In genomic region chr10:3978174-3978573, GRCh38 we compare ENCODE assay signal across 18 cellular contexts.
A peak's percentile ranks its signal among the peaks of the same experiment; 100 is the strongest.
DNase-seq lines count a peak whose midpoint lies in the region; ATAC-seq and TF ChIP-seq lines count a peak whose summit lies in the region.
"Had no signal": no experiment of that assay in that cellular context is flagged by ENCODE, and none has a peak within 500 bp of the region (broad histone marks: within the 10 kb centered on the region; RNA-seq: fewer than 3 reads in every experiment).

No MANE protein-coding gene starts in this region.

- no peak for TF ChIP-seq CTCF in colonic mucosa (IDR thresholded peaks at IDR 0.05)

- no peak overlapping the region for H3K9ac ChIP-seq in colonic mucosa (ENCODE audit: low read depth in 2 of 2, low read length in 2 of 2)

- no peaks in the 10 kb centered on the region for H3K9me3 ChIP-seq in colonic mucosa

- no peaks in the 10 kb centered on the region for H3K27me3 ChIP-seq in colonic mucosa

- DNase-seq in AG08396 (ENCODE audit: low spot score) = peak; percentile 33
- peak; percentile 2 for DNase-seq in NCI-H226
- DNase-seq in colonic mucosa = no peak
- DNase-seq in kidney glomerular epithelial cell (lab: John Stamatoyannopoulos, UW) = peak; percentile 20
- DNase-seq in cerebellum (ENCODE audit: low spot score) = no peak
- DNase-seq: activated CD4-positive, alpha-beta T cell treated with anti-CD3 and anti-CD28 coated beads for 1 hour; CD4-positive, alpha-beta T cell; DMS79 treated with DMSO at 0.1 percent for 48 hours; head of caudate nucleus; immature natural killer cell; NCI-H1694 treated with DMSO at 0.1 percent for 48 hours; NCI-H446 treated with DMSO at 0.1 percent for 48 hours; SHP77 treated with DMSO at 0.1 percent for 48 hours; stimulated activated CD4-positive, alpha-beta T cell treated with anti-CD3 and anti-CD28 coated beads, Interleukin-15, amount 100 ng/mL, for 24 hours; stimulated activated naive CD8-positive, alpha-beta T cell treated with anti-CD3 and anti-CD28 coated beads, Interleukin-15, Interleukin-2, amounts not matched to agents 100 U/mL and 50 U/mL, for 24 hours had no signal

- no peak overlapping the region for H3K4me3 ChIP-seq in colonic mucosa

- H3K36me3 ChIP-seq in colonic mucosa = no peaks in the 10 kb centered on the region

- H3K4me1 ChIP-seq in colonic mucosa = no peaks in the 10 kb centered on the region

- ATAC-seq in HG03520 (IDR thresholded peaks at IDR 0.05; ENCODE audit: unreplicated experiment) (no peak), GM18519 (IDR thresholded peaks at IDR 0.05; ENCODE audit: low FRiP score, unreplicated experiment) (no peak), GM18858 (IDR thresholded peaks at IDR 0.05; ENCODE audit: unreplicated experiment) (no peak)
- ATAC-seq: stimulated activated naive CD8-positive, alpha-beta T cell treated with anti-CD3 and anti-CD28 coated beads, Interleukin-15, Interleukin-2, amounts not matched to agents 100 U/mL and 50 U/mL, for 24 hours had no signal

- H3K27ac ChIP-seq in colonic mucosa = peak overlapping the region; percentile 34

- intact Hi-C loops in colonic mucosa (cut with DNase I) = no loop called here

Comparison
In these comparisons a context has a peak if more than half of its experiments do, and no peak if none do; other contexts are left out.
1. DNase-seq: peak in AG08396 (single experiment), NCI-H226 (single experiment) and kidney glomerular epithelial cell (single experiment); none in colonic mucosa (single experiment) and cerebellum (single experiment).